In the genomic region with DNA sequence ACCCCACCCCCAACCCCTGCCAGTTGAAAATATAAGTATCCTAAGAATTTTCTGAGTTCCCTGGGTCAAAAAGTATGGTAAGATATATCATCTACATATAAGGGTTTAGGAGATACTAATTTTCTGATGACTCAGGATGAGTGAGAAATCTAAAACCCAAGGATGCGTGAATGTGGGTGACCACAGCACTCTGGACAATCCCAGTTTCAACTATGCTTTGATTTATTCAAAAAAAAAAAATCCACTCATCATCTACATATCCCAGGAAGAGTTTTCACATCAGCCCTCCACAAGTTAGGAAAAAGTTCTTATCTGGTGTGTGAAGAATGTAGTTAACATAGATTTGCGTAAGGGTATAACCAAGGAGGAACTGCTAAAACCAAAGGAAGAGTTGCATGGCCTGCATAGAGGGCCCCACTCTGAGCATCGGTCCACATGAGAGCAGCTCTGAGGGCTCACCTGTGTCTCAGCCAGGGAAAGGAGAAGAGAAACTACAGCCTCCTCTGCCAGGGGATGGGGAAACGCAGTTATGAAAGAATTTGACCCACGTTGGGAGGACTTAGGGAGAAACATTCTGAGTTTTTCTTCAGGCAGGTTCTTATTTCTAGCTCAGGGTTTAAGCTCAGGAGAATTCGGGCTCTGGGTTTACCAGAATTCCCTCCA, we compare ENCODE assay signal across 15 cellular contexts. TPM values are rescaled to one million over a fixed set of nuclear protein-coding genes. Genes with fewer than 3 reads are reported as not detected.
DNase-seq lines count a peak whose midpoint lies in the region; ATAC-seq and TF ChIP-seq lines count a peak whose summit lies in the region.
"Had no signal": no experiment of that assay in that cellular context is flagged by ENCODE, and none has a peak within 500 bp of the region (broad histone marks: within the 10 kb centered on the region; RNA-seq: fewer than 3 reads in every experiment).

No MANE protein-coding gene starts in this region.

- H4K20me1 ChIP-seq in SK-N-SH (ENCODE audit: insufficient read depth) (no peaks in the 10 kb centered on the region), neural progenitor cell (ENCODE audit: low read depth) (no peaks in the 10 kb centered on the region)

- H3K36me3 ChIP-seq in SK-N-SH (replicated peaks in 1 of 2; ENCODE audit: control insufficient read depth in 1 of 2, insufficient read depth in 2 of 2, low read length in 1 of 2) = peaks cover 0 to 13% of the 10 kb centered on the region in 2 experiments
- no peaks in the 10 kb centered on the region for H3K36me3 ChIP-seq in neural progenitor cell
- H3K36me3 ChIP-seq: right lobe of liver had no signal

- H3K4me2 ChIP-seq in SK-N-SH (no peak overlapping the region), neural progenitor cell (no peak overlapping the region)

- H3K36me3 Mint-ChIP-seq in neural progenitor cell (no peaks in the 10 kb centered on the region), type B pancreatic cell (peaks cover 8% of the 10 kb centered on the region)
- H3K36me3 Mint-ChIP-seq: natural killer cell treated with Interleukin-12 subunit alpha and Interleukin-12 subunit beta and Interleukin-15 and Interleukin-18, amount 100 ng/mL, for 72 hours; T-cell had no signal

- no peak for TF ChIP-seq EP300 in SK-N-SH (IDR thresholded peaks at IDR 0.05; ENCODE audit: borderline replicate concordance in 1 of 2, low read depth in 1 of 2, low read length in 1 of 2)

- CTCF ChIA-PET in SK-N-SH (lab: Yijun Ruan, JAX) = interaction anchor here (1.0 to 2.5 kb wide), 3 partner anchors 15 to 64 kb away, joined by 3 to 9 read pairs (median 4); no protein-coding TSS in a partner anchor

- H3K9me2 ChIP-seq in SK-N-SH = no peaks in the 10 kb centered on the region

- H3K4me3 ChIP-seq in SK-N-SH (ENCODE audit: low read depth in 2 of 2, low read length in 1 of 2) = no peak overlapping the region
- no peak overlapping the region for H3K4me3 ChIP-seq in neural progenitor cell
- H3K4me3 ChIP-seq: left lung, right lobe of liver had no signal

- DNase-seq in SK-N-SH (no peak), neural progenitor cell (ENCODE audit: low spot score) (no peak), OCI-M1 (lab: John Stamatoyannopoulos, UW) (no peak), epidermal melanocyte (ENCODE audit: insufficient read length, low spot score) (no peak), type B pancreatic cell (ENCODE audit: extremely low spot score, unreplicated experiment) (no peak)
- DNase-seq in activated CD8-positive, alpha-beta memory T cell treated with anti-CD3 and anti-CD28 coated beads, Interleukin-2, amount 50 U/mL, for 4 hours = no peak
- DNase-seq: activated naive CD8-positive, alpha-beta T cell treated with anti-CD3 and anti-CD28 coated beads, Interleukin-2, amount 50 U/mL, for 24 hours; GF-D8; hippocampal formation; left lung; right lobe of liver; T-cell had no signal

- H3K27me3 Mint-ChIP-seq in neural progenitor cell (ENCODE audit: insufficient read depth, low read depth) (peaks cover 8% of the 10 kb centered on the region), type B pancreatic cell (peaks cover 13% of the 10 kb centered on the region)
- H3K27me3 Mint-ChIP-seq: T-cell had no signal

- peak; percentile 83 for ATAC-seq in GM18868 (IDR thresholded peaks at IDR 0.05; ENCODE audit: unreplicated experiment)
- ATAC-seq in HG02973 (IDR thresholded peaks at IDR 0.05; ENCODE audit: unreplicated experiment) = peak; percentile 59
- ATAC-seq: activated naive CD8-positive, alpha-beta T cell treated with anti-CD3 and anti-CD28 coated beads, Interleukin-2, amount 50 U/mL, for 24 hours; left lung; right lobe of liver; T-cell had no signal

- H3K4me1 Mint-ChIP-seq in neural progenitor cell (peaks cover 5% of the 10 kb centered on the region), type B pancreatic cell (ENCODE audit: unreplicated experiment) (no peaks in the 10 kb centered on the region)

- no peaks in the 10 kb centered on the region for H3K27me3 ChIP-seq in SK-N-SH (ENCODE audit: insufficient read depth)
- H3K27me3 ChIP-seq in neural progenitor cell = no peaks in the 10 kb centered on the region
- H3K27me3 ChIP-seq: left lung, right lobe of liver had no signal

- H3K27ac ChIP-seq in SK-N-SH (ENCODE audit: low read depth in 2 of 2, low read length in 1 of 2) = peak overlapping the region in 1 of 2 experiments; percentile 26; a peak in 2 of 4 replicates
- no peak overlapping the region for H3K27ac ChIP-seq in neural progenitor cell
- H3K27ac ChIP-seq: left lung, right lobe of liver had no signal

- no peak for TF ChIP-seq RAD21 in SK-N-SH (IDR thresholded peaks at IDR 0.05; ENCODE audit: low read length)

- POLR2A ChIA-PET in SK-N-SH (lab: Yijun Ruan, JAX) = no interaction called here

- H3K9me3 Mint-ChIP-seq in neural progenitor cell (no peaks in the 10 kb centered on the region), type B pancreatic cell (no peaks in the 10 kb centered on the region)
- H3K9me3 Mint-ChIP-seq: activated naive CD8-positive, alpha-beta T cell treated with anti-CD3 and anti-CD28 coated beads, Interleukin-2, amount 50 U/mL, for 24 hours; natural killer cell treated with Interleukin-12 subunit alpha and Interleukin-12 subunit beta and Interleukin-15 and Interleukin-18, amount 100 ng/mL, for 72 hours; T-cell had no signal

- peak overlapping the region; percentile 54 for H3K4me3 Mint-ChIP-seq in neural progenitor cell
- H3K4me3 Mint-ChIP-seq in type B pancreatic cell = no peak overlapping the region
- H3K4me3 Mint-ChIP-seq: activated naive CD8-positive, alpha-beta T cell treated with anti-CD3 and anti-CD28 coated beads, Interleukin-2, amount 50 U/mL, for 24 hours; natural killer cell treated with Interleukin-12 subunit alpha and Interleukin-12 subunit beta and Interleukin-15 and Interleukin-18, amount 100 ng/mL, for 72 hours; T-cell had no signal

- H3K9me3 ChIP-seq in SK-N-SH (no peaks in the 10 kb centered on the region), neural progenitor cell (ENCODE audit: low read depth) (no peaks in the 10 kb centered on the region)
- H3K9me3 ChIP-seq: left lung, right lobe of liver had no signal

- H3K27ac Mint-ChIP-seq in neural progenitor cell (peak overlapping the region; percentile 39), type B pancreatic cell (no peak overlapping the region)
- H3K27ac Mint-ChIP-seq: activated naive CD8-positive, alpha-beta T cell treated with anti-CD3 and anti-CD28 coated beads, Interleukin-2, amount 50 U/mL, for 24 hours; natural killer cell treated with Interleukin-12 subunit alpha and Interleukin-12 subunit beta and Interleukin-15 and Interleukin-18, amount 100 ng/mL, for 72 hours; T-cell had no signal

- no peaks in the 10 kb centered on the region for H3K79me2 ChIP-seq in SK-N-SH (ENCODE audit: insufficient read depth)
- H3K79me2 ChIP-seq in neural progenitor cell (ENCODE audit: low read depth) = no peaks in the 10 kb centered on the region

- no peak overlapping the region for H3K9ac ChIP-seq in SK-N-SH
- H3K9ac ChIP-seq in neural progenitor cell = no peak overlapping the region

- 0 out of 4 replicates have a peak, but pooled peaks cover 0 to 6% of the 10 kb centered on the region in 2 experiments for H3K4me1 ChIP-seq in SK-N-SH (ENCODE audit: control insufficient read depth in 1 of 2, insufficient read depth in 2 of 2, low read depth in 1 of 2, low read length in 1 of 2)
- H3K4me1 ChIP-seq in neural progenitor cell = no peaks in the 10 kb centered on the region

- no peaks in the 10 kb centered on the region for H3F3A ChIP-seq in SK-N-SH (replicated peaks; ENCODE audit: insufficient read depth)
- H3F3A ChIP-seq in neural progenitor cell (ENCODE audit: low read depth) = no peaks in the 10 kb centered on the region

- 80% methylated on average over 6 of the region's 6 CpGs for WGBS in SK-N-SH (ENCODE audit: low lambda C conversion rate)

- no peak overlapping the region for H2AFZ ChIP-seq in SK-N-SH (ENCODE audit: low read depth)
- no peak overlapping the region for H2AFZ ChIP-seq in neural progenitor cell (replicated peaks)

- TF ChIP-seq CTCF in SK-N-SH (IDR thresholded peaks at IDR 0.05) (no peak), neural progenitor cell (IDR thresholded peaks at IDR 0.05) (no peak), type B pancreatic cell (conservative IDR thresholded peaks at IDR 0.05) (no peak)

TF ChIP-seq in SK-N-SH, 30 proteins besides CTCF, POLR2A, EP300 and RAD21:
- TF ChIP-seq JUND (IDR thresholded peaks at IDR 0.05) (peak; percentile 8; the same call in 1 of the 2 replicates), EZH2phosphoT487 (IDR thresholded peaks at IDR 0.05; ENCODE audit: borderline replicate concordance, low read depth) (no peak), TCF12 (IDR thresholded peaks at IDR 0.05) (peak; percentile 27; the same call in 1 of the 2 replicates), FOSL2 (IDR thresholded peaks at IDR 0.05; ENCODE audit: borderline replicate concordance, low read depth) (0 out of 2 replicates have a peak, but pooled peaks have one; percentile 23)
- TF ChIP-seq, protein P1, sequence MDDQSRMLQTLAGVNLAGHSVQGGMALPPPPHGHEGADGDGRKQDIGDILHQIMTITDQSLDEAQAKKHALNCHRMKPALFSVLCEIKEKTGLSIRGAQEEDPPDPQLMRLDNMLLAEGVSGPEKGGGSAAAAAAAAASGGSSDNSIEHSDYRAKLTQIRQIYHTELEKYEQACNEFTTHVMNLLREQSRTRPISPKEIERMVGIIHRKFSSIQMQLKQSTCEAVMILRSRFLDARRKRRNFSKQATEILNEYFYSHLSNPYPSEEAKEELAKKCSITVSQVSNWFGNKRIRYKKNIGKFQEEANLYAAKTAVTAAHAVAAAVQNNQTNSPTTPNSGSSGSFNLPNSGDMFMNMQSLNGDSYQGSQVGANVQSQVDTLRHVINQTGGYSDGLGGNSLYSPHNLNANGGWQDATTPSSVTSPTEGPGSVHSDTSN (IDR thresholded peaks at IDR 0.05) = peak; percentile 32; the same call in 1 of the 2 replicates

RNA-seq across cellular contexts. Expression of a gene that starts 18.8 kb away (rescaled TPM):
- 14.1 and 18.0 TPM in 2 replicates for polyA plus RNA-seq in SK-N-SH (2012; rRNA removed)
- 7.1 and 13.4 TPM in 2 replicates for polyA plus RNA-seq in SK-N-SH (2012; cell fraction: cytosol; rRNA removed)
- polyA plus RNA-seq in SK-N-SH (2012; cell fraction: nucleus; rRNA removed) = 24.8 and 31.3 TPM in 2 replicates
- total RNA-seq in neural progenitor cell (ENCODE audit: low replicate concordance) (0.19 TPM in 1 of 2 replicates, not detected in the other), type B pancreatic cell (ENCODE audit: low replicate concordance) (17.0 and 47.3 TPM in 2 replicates)

RNA-seq across cellular contexts. Expression of a gene that starts 41.7 kb away (rescaled TPM):
- 32.5 and 43.2 TPM in 2 replicates for polyA plus RNA-seq in SK-N-SH (2012; rRNA removed)
- polyA plus RNA-seq in SK-N-SH (2012; cell fraction: cytosol; rRNA removed) = 34.0 and 38.5 TPM in 2 replicates
- 12.1 and 24.4 TPM in 2 replicates for polyA plus RNA-seq in SK-N-SH (2012; cell fraction: nucleus; rRNA removed)
- total RNA-seq in neural progenitor cell (ENCODE audit: low replicate concordance) = 0.93 TPM in 1 of 2 replicates, not detected in the other
- 0.88 and 6.4 TPM in 2 replicates for total RNA-seq in type B pancreatic cell (ENCODE audit: low replicate concordance)

RNA-seq across cellular contexts. Expression of a gene that starts 50.0 kb away (rescaled TPM):
- polyA plus RNA-seq in SK-N-SH (2012; rRNA removed) = 15.1 and 18.5 TPM in 2 replicates
- polyA plus RNA-seq in SK-N-SH (2012; cell fraction: cytosol; rRNA removed) = 9.8 and 12.8 TPM in 2 replicates
- 14.3 and 16.7 TPM in 2 replicates for polyA plus RNA-seq in SK-N-SH (2012; cell fraction: nucleus; rRNA removed)
- 3.6 and 4.3 TPM in 2 replicates for total RNA-seq in neural progenitor cell (ENCODE audit: low replicate concordance)
- total RNA-seq in type B pancreatic cell (ENCODE audit: low replicate concordance) = 2.0 and 9.4 TPM in 2 replicates
- total RNA-seq: natural killer cell treated with Interleukin-12 subunit alpha and Interleukin-12 subunit beta and Interleukin-15 and Interleukin-18, amount 100 ng/mL, for 72 hours; T-cell had no signal

Comparison
In these comparisons a context has a peak if more than half of its experiments do, and no peak if none do; other contexts are left out.
1. RNA of a gene that starts 18.8 kb away (total RNA-seq): 17.0 to 47.3 TPM in type B pancreatic cell; 0.19 TPM in neural progenitor cell; every median in the first group is over 10 times any median in the second.